In genomic region chr6:150016324-150017185, GRCh38 we compare ENCODE assay signal across 8 cellular contexts. TPM values are rescaled to one million over a fixed set of nuclear protein-coding genes. Genes with fewer than 3 reads are reported as not detected.
DNase-seq lines count a peak whose midpoint lies in the region; ATAC-seq and TF ChIP-seq lines count a peak whose summit lies in the region.

No MANE protein-coding gene starts in this region.

- peak overlapping the region in 1 of 10 donors; percentile 13 for H3K4me3 Mint-ChIP-seq in naive thymus-derived CD8-positive, alpha-beta T cell

- no peaks in the 10 kb centered on the region for H3K36me3 Mint-ChIP-seq in naive thymus-derived CD8-positive, alpha-beta T cell

- peaks cover 6 to 27% (median 9%) of the 10 kb centered on the region in 3 donors for H3K4me1 ChIP-seq in esophagus squamous epithelium

- no peak overlapping the region for H3K27ac Mint-ChIP-seq in naive thymus-derived CD8-positive, alpha-beta T cell

- peaks cover 0 to 3% (median 0%) of the 10 kb centered on the region in 9 donors for H3K9me3 Mint-ChIP-seq in naive thymus-derived CD8-positive, alpha-beta T cell

- no peak overlapping the region for H3K4me3 ChIP-seq in esophagus squamous epithelium

- peak; percentile 68 for ATAC-seq in HG03280 (IDR thresholded peaks at IDR 0.05; ENCODE audit: unreplicated experiment)
- ATAC-seq in naive thymus-derived CD8-positive, alpha-beta T cell: peak; percentile 83 to 87
- no peak for ATAC-seq in GM21526 (IDR thresholded peaks at IDR 0.05; ENCODE audit: low FRiP score, unreplicated experiment)

- no peaks in the 10 kb centered on the region for H3K36me3 ChIP-seq in esophagus squamous epithelium

- intact Hi-C loops in esophagus squamous epithelium (cut with DNase I): loop anchor here (5.0 kb wide), 1 partner anchor 79 kb away; no protein-coding TSS in a partner anchor

- POLR2A ChIA-PET in naive thymus-derived CD8-positive, alpha-beta T cell (lab: Charles Lee): interaction anchor here (1.3 kb wide), 1 partner anchor 10 kb away, joined by 3 read pairs; no protein-coding TSS in a partner anchor

- no peak for TF ChIP-seq POLR2A in esophagus squamous epithelium (IDR thresholded peaks at IDR 0.05)

- 25 to 38% methylated on average over 5 to 6 of the region's 6 CpGs for WGBS in esophagus squamous epithelium, 2 donors

- no peak overlapping the region for H3K27ac ChIP-seq in 22Rv1
- H3K27ac ChIP-seq in esophagus squamous epithelium: no peak overlapping the region

- H3K27me3 Mint-ChIP-seq in naive thymus-derived CD8-positive, alpha-beta T cell: peaks cover 40 to 83% (median 61%) of the 10 kb centered on the region in 5 donors

- peaks cover 3 to 73% (median 14%) of the 10 kb centered on the region in 4 donors for H3K27me3 ChIP-seq in esophagus squamous epithelium

- DNase-seq in GM04503 (ENCODE audit: low read depth) (peak; percentile 24), NCI-H748 (lab: John Stamatoyannopoulos, UW; ENCODE audit: unreplicated experiment) (peak; percentile 76), activated T-cell treated with anti-CD3 and anti-CD28 coated beads for 1 hour (ENCODE audit: low read depth) (peak; percentile 27), esophagus squamous epithelium (lab: John Stamatoyannopoulos, UW) (no peak)
- peak in 9 of 10 donors; percentile 24 to 81 (median 60) for DNase-seq in naive thymus-derived CD8-positive, alpha-beta T cell

- TF ChIP-seq CTCF in 22Rv1 (IDR thresholded peaks at IDR 0.05): peak; percentile 70
- TF ChIP-seq CTCF in esophagus squamous epithelium (IDR thresholded peaks at IDR 0.05): peak; percentile 64 to 80 (median 76)

- H3K4me1 Mint-ChIP-seq in naive thymus-derived CD8-positive, alpha-beta T cell: peaks cover 12 to 20% (median 13%) of the 10 kb centered on the region in 4 donors

- no peaks in the 10 kb centered on the region for H3K9me3 ChIP-seq in esophagus squamous epithelium

RNA-seq across cellular contexts. Expression of gene RAET1L, which starts 8.8 kb away (rescaled TPM):
- total RNA-seq in esophagus squamous epithelium: 10 to 100 TPM; 14.5 to 99.5 (median 62.5) TPM
- total RNA-seq in naive thymus-derived CD8-positive, alpha-beta T cell: not detected
- polyA plus RNA-seq in naive thymus-derived CD8-positive, alpha-beta T cell: not detected

RNA-seq across cellular contexts. Expression of gene ULBP3, which starts 52.4 kb away (rescaled TPM):
- 1 to 10 TPM; 2.1 to 5.0 (median 3.3) TPM for total RNA-seq in esophagus squamous epithelium
- total RNA-seq in naive thymus-derived CD8-positive, alpha-beta T cell: under 1 TPM in 1 of 2 experiments, not detected in 1; 0.93 TPM
- 1 to 10 TPM in 1 of 3 donors, under 1 TPM in 1, not detected in 1; 0.40 to 1.3 TPM for polyA plus RNA-seq in naive thymus-derived CD8-positive, alpha-beta T cell

RNA-seq across cellular contexts. Expression of gene ULBP1, which starts 52.8 kb away (rescaled TPM):
- total RNA-seq in esophagus squamous epithelium: under 1 TPM in 2 of 4 donors, not detected in 2; 0.26 to 0.27 TPM
- total RNA-seq in naive thymus-derived CD8-positive, alpha-beta T cell: under 1 TPM in 1 of 2 experiments, not detected in 1; 0.16 TPM
- not detected for polyA plus RNA-seq in naive thymus-derived CD8-positive, alpha-beta T cell

Comparison
In these comparisons a context has a peak if more than half of its experiments do, and no peak if none do; other contexts are left out.
1. RNA of gene RAET1L, which starts 8.8 kb away (total RNA-seq): 14.5 to 99.5 TPM in esophagus squamous epithelium; not detected in naive thymus-derived CD8-positive, alpha-beta T cell; every median in the first group is over 10 times any median in the second.